1 cellular context compared by ENCODE assay signal in genomic region chr17:28570716-28571254, GRCh38.
TF ChIP-seq lines count a peak whose summit lies in the region.

No MANE protein-coding gene starts in this region.

TF ChIP-seq in HepG2, 621 proteins besides CTCF, POLR2A, EP300 and RAD21 (continued from another document and continues in another):
- TF ChIP-seq ZNF281 (CRISPR knock-in tag; IDR thresholded peaks at IDR 0.05; ENCODE audit: borderline replicate concordance) (no peak), ZNF264 (CRISPR knock-in tag; IDR thresholded peaks at IDR 0.05) (no peak), MIER3 (CRISPR knock-in tag; IDR thresholded peaks at IDR 0.05; ENCODE audit: borderline replicate concordance) (no peak), HNF4G (IDR thresholded peaks at IDR 0.05; ENCODE audit: borderline replicate concordance, low read depth, low read length) (no peak), HNF4G (CRISPR knock-in tag; IDR thresholded peaks at IDR 0.05; ENCODE audit: borderline replicate concordance, low read depth) (no peak), ZFX (CRISPR knock-in tag; IDR thresholded peaks at IDR 0.05; ENCODE audit: low read depth) (peak; percentile 37; the same call in 1 of the 2 replicates), ZNF318 (CRISPR knock-in tag; IDR thresholded peaks at IDR 0.05) (no peak), PLSCR1 (CRISPR knock-in tag; IDR thresholded peaks at IDR 0.05; ENCODE audit: borderline replicate concordance) (no peak), ZNF710 (CRISPR knock-in tag; IDR thresholded peaks at IDR 0.05; ENCODE audit: borderline replicate concordance) (0 out of 2 replicates have a peak, but pooled peaks have one; percentile 19), ZMAT3 (CRISPR knock-in tag; conservative IDR thresholded peaks at IDR 0.05) (no peak), MXD4 (CRISPR knock-in tag; IDR thresholded peaks at IDR 0.05) (peak; percentile 29; the same call in 1 of the 2 replicates), HOXA7 (CRISPR knock-in tag; IDR thresholded peaks at IDR 0.05) (no peak), NR1H2 (CRISPR knock-in tag; IDR thresholded peaks at IDR 0.05; ENCODE audit: borderline replicate concordance, low read depth) (no peak), FOXC1 (CRISPR knock-in tag; IDR thresholded peaks at IDR 0.05; ENCODE audit: borderline replicate concordance) (peak; percentile 44; the same call in 1 of the 2 replicates), EZH2 (conservative IDR thresholded peaks at IDR 0.05; ENCODE audit: low read depth, low read length) (no peak), ZNF414 (CRISPR knock-in tag; IDR thresholded peaks at IDR 0.05) (0 out of 2 replicates have a peak, but pooled peaks have one; percentile 56), ZNF547 (CRISPR knock-in tag; IDR thresholded peaks at IDR 0.05) (no peak), ATF2 (CRISPR knock-in tag; IDR thresholded peaks at IDR 0.05) (no peak), ZNF331 (CRISPR knock-in tag; IDR thresholded peaks at IDR 0.05) (peak; percentile 25; the same call in 1 of the 2 replicates), HOXA3 (CRISPR knock-in tag; IDR thresholded peaks at IDR 0.05) (peak; percentile 4; the same call in 1 of the 2 replicates), HNRNPL (IDR thresholded peaks at IDR 0.05; ENCODE audit: low read depth, low read length) (no peak), ATF7-NPFF (CRISPR knock-in tag; IDR thresholded peaks at IDR 0.05; ENCODE audit: low read depth) (peak; percentile 17; the same call in 1 of the 2 replicates), ZNF260 (CRISPR knock-in tag; IDR thresholded peaks at IDR 0.05; ENCODE audit: borderline replicate concordance, low read depth) (no peak), MTERF4 (CRISPR knock-in tag; IDR thresholded peaks at IDR 0.05) (0 out of 2 replicates have a peak, but pooled peaks have one; percentile 21), ARID3A (IDR thresholded peaks at IDR 0.05; ENCODE audit: low read depth, low read length) (no peak), PCBP1 (IDR thresholded peaks at IDR 0.05; ENCODE audit: borderline replicate concordance, low read depth, low read length) (no peak), ZNF326 (CRISPR knock-in tag; IDR thresholded peaks at IDR 0.05; ENCODE audit: borderline replicate concordance) (no peak), ZNF292 (CRISPR knock-in tag; IDR thresholded peaks at IDR 0.05; ENCODE audit: borderline replicate concordance, low read depth) (no peak), ZFP36 (IDR thresholded peaks at IDR 0.05; ENCODE audit: borderline replicate concordance, low read depth, low read length, partially characterized antibody) (no peak), SYNCRIP (IDR thresholded peaks at IDR 0.05; ENCODE audit: insufficient read depth, low read depth, low read length) (no peak), ZNF329 (CRISPR knock-in tag; IDR thresholded peaks at IDR 0.05; ENCODE audit: low read depth) (no peak), SMYD3 (CRISPR knock-in tag; IDR thresholded peaks at IDR 0.05) (no peak), ZNF790 (CRISPR knock-in tag; IDR thresholded peaks at IDR 0.05; ENCODE audit: borderline replicate concordance) (0 out of 2 replicates have a peak, but pooled peaks have one; percentile 57), SIN3A (IDR thresholded peaks at IDR 0.05; ENCODE audit: borderline replicate concordance, low read depth, low read length) (0 out of 2 replicates have a peak, but pooled peaks have one; percentile 2), ZNF275 (CRISPR knock-in tag; IDR thresholded peaks at IDR 0.05; ENCODE audit: borderline replicate concordance) (0 out of 2 replicates have a peak, but pooled peaks have one; percentile 39), ZNF24 (IDR thresholded peaks at IDR 0.05) (no peak), ZNF235 (CRISPR knock-in tag; IDR thresholded peaks at IDR 0.05; ENCODE audit: borderline replicate concordance) (no peak)
